20 cellular contexts compared by ENCODE assay signal in the genomic region with DNA sequence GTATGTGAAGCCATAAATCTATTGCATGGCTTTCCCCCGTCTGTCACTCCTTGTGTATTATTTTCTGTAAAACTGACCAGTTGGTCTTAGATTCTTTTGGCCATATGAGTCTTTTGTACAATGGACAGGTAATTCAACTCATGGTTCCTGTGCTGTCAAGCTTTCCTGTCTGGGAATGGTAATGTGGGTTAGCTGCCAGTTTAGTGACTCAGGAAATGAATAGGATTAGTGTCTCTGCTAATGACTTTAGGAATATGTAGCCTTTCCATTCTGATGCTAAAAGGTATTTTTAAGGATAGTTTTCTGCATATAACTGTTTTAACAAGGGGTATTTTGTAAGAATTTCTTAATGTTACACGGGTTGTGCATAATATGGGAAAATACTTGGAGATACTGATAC.
"Had no signal": no experiment of that assay in that cellular context is flagged by ENCODE, and none has a peak within 500 bp of the region (broad histone marks: within the 10 kb centered on the region; RNA-seq: fewer than 3 reads in every experiment).

No MANE protein-coding gene starts in this region.

- DNase-seq: activated CD4-positive, alpha-beta T cell treated with anti-CD3 and anti-CD28 coated beads for 36 hours; activated CD8-positive, alpha-beta memory T cell treated with anti-CD3 and anti-CD28 coated beads, Interleukin-2, amount 50 U/mL, for 48 hours; activated CD8-positive, alpha-beta T cell treated with anti-CD3 and anti-CD28 coated beads, Interleukin-2, amount 10 ng/mL, durations not matched to agents 7 days and 5 days; aorta; central memory CD4-positive, alpha-beta T cell; endodermal cell; hypothalamus; nucleus accumbens; stimulated activated CD4-positive, alpha-beta T cell treated with anti-CD3 and anti-CD28 coated beads, Interleukin-12 subunit alpha, Interleukin-12 subunit beta, amount 100 ng/mL, for 4 hours; stimulated activated naive CD4-positive, alpha-beta T cell; substantia nigra; T-cell; T1000; transverse colon; WERI-Rb-1 had no signal

- ATAC-seq: activated CD4-positive, alpha-beta T cell treated with anti-CD3 and anti-CD28 coated beads for 36 hours; activated CD8-positive, alpha-beta T cell treated with anti-CD3 and anti-CD28 coated beads, Interleukin-2, amount 10 ng/mL, durations not matched to agents 7 days and 5 days; left lobe of liver; natural killer cell treated with Interleukin-12 subunit alpha and Interleukin-12 subunit beta and Interleukin-15 and Interleukin-18, amount 100 ng/mL, for 72 hours; sciatic nerve; T-cell had no signal

- H3K4me1 Mint-ChIP-seq: activated CD4-positive, alpha-beta T cell treated with anti-CD3 and anti-CD28 coated beads for 36 hours; T-cell had no signal

- H3K36me3 ChIP-seq: transverse colon had no signal

- H3K27ac Mint-ChIP-seq: activated CD4-positive, alpha-beta T cell treated with anti-CD3 and anti-CD28 coated beads for 36 hours; activated CD8-positive, alpha-beta T cell treated with anti-CD3 and anti-CD28 coated beads, Interleukin-2, amount 10 ng/mL, durations not matched to agents 7 days and 5 days; memory B cell; natural killer cell treated with Interleukin-12 subunit alpha and Interleukin-12 subunit beta and Interleukin-15 and Interleukin-18, amount 100 ng/mL, for 72 hours; progenitor cell of endocrine pancreas; T-cell had no signal

- H3K27ac ChIP-seq: transverse colon, WERI-Rb-1 had no signal

- H3K9me3 Mint-ChIP-seq: endodermal cell; memory B cell; natural killer cell treated with Interleukin-12 subunit alpha and Interleukin-12 subunit beta and Interleukin-15 and Interleukin-18, amount 100 ng/mL, for 72 hours; T-cell had no signal

- H3K9me3 ChIP-seq: transverse colon had no signal

- H3K36me3 Mint-ChIP-seq: natural killer cell treated with Interleukin-12 subunit alpha and Interleukin-12 subunit beta and Interleukin-15 and Interleukin-18, amount 100 ng/mL, for 72 hours had no signal

- H3K27me3 ChIP-seq: transverse colon had no signal

- H3K4me3 Mint-ChIP-seq: activated CD4-positive, alpha-beta T cell treated with anti-CD3 and anti-CD28 coated beads for 36 hours; activated CD8-positive, alpha-beta T cell treated with anti-CD3 and anti-CD28 coated beads, Interleukin-2, amount 10 ng/mL, durations not matched to agents 7 days and 5 days; endodermal cell; memory B cell; natural killer cell treated with Interleukin-12 subunit alpha and Interleukin-12 subunit beta and Interleukin-15 and Interleukin-18, amount 100 ng/mL, for 72 hours; T-cell had no signal

- H3K4me3 ChIP-seq: transverse colon had no signal

- H3K27me3 Mint-ChIP-seq: activated CD4-positive, alpha-beta T cell treated with anti-CD3 and anti-CD28 coated beads for 36 hours; memory B cell; natural killer cell treated with Interleukin-12 subunit alpha and Interleukin-12 subunit beta and Interleukin-15 and Interleukin-18, amount 100 ng/mL, for 72 hours; progenitor cell of endocrine pancreas; T-cell had no signal
